In genomic region chr6:105873799-105874198, GRCh38 we compare ENCODE assay signal across 13 cellular contexts.
DNase-seq lines count a peak whose midpoint lies in the region; ATAC-seq and TF ChIP-seq lines count a peak whose summit lies in the region.
"Had no signal": no experiment of that assay in that cellular context is flagged by ENCODE, and none has a peak within 500 bp of the region (broad histone marks: within the 10 kb centered on the region; RNA-seq: fewer than 3 reads in every experiment).

No MANE protein-coding gene starts in this region.

- TF ChIP-seq POLR2A in esophagus muscularis mucosa (IDR thresholded peaks at IDR 0.05; ENCODE audit: low read depth), result no peak
- TF ChIP-seq POLR2A in GM18505 (IDR thresholded peaks at IDR 0.05; ENCODE audit: borderline replicate concordance, extremely low read depth, insufficient read depth, insufficient read length), result no peak

- H2AFZ ChIP-seq in Karpas-422 (ENCODE audit: low read length), result peak overlapping the region; percentile 19; the same call in 1 of the 2 replicates

- no peak for DNase-seq in activated T-cell treated with anti-CD3 and anti-CD28 coated beads, Interleukin-2, amount 50 U/mL, for 72 hours
- no peak for DNase-seq in activated T-cell treated with anti-CD3 and anti-CD28 coated beads, Interleukin-2, amount 50 U/mL, for 1 hour
- DNase-seq in Karpas-422 (no peak), esophagus muscularis mucosa (ENCODE audit: extremely low spot score) (peak; percentile 12), NCI-H1436 (lab: John Stamatoyannopoulos, UW) (no peak)
- DNase-seq: COR-L47, H9, NCI-H1930, NCI-H2171 treated with DMSO at 0.1 percent for 48 hours, Peyer's patch had no signal

- H3K4me1 ChIP-seq in Karpas-422 (ENCODE audit: low read length) (peaks cover 51% of the 10 kb centered on the region), esophagus muscularis mucosa (peaks cover 0 to 3% (median 0%) of the 10 kb centered on the region in 4 donors)
- H3K4me1 ChIP-seq: Peyer's patch had no signal

- H3K4me3 Mint-ChIP-seq in activated T-cell treated with anti-CD3 and anti-CD28 coated beads, Interleukin-2, amount 50 U/mL, for 72 hours, result peak overlapping the region in 1 of 2 donors; percentile 68
- H3K4me3 Mint-ChIP-seq: H9 had no signal

- H3K36me3 ChIP-seq in Karpas-422 (ENCODE audit: insufficient read depth, low read length) (no peaks in the 10 kb centered on the region), esophagus muscularis mucosa (no peaks in the 10 kb centered on the region)
- H3K36me3 ChIP-seq: Peyer's patch had no signal

- H3K4me1 Mint-ChIP-seq in activated T-cell treated with anti-CD3 and anti-CD28 coated beads, Interleukin-2, amount 50 U/mL, for 72 hours (ENCODE audit: low read depth), result peaks cover 14% of the 10 kb centered on the region

- H3K4me3 ChIP-seq in Karpas-422 (ENCODE audit: low read length), result no peak overlapping the region
- H3K4me3 ChIP-seq in esophagus muscularis mucosa, result no peak overlapping the region
- H3K4me3 ChIP-seq: Peyer's patch had no signal

- no peak for TF ChIP-seq EP300 in esophagus muscularis mucosa (IDR thresholded peaks at IDR 0.05)

- H3K27me3 ChIP-seq in Karpas-422 (ENCODE audit: low read length) (no peaks in the 10 kb centered on the region), esophagus muscularis mucosa (no peaks in the 10 kb centered on the region)
- H3K27me3 ChIP-seq: Peyer's patch had no signal

- no peaks in the 10 kb centered on the region for H3K9me3 Mint-ChIP-seq in activated T-cell treated with anti-CD3 and anti-CD28 coated beads, Interleukin-2, amount 50 U/mL, for 72 hours
- H3K9me3 Mint-ChIP-seq: H9 had no signal

- TF ChIP-seq CTCF in esophagus muscularis mucosa (IDR thresholded peaks at IDR 0.05), result no peak

- H3K9me2 ChIP-seq in Karpas-422 (replicated peaks; ENCODE audit: insufficient read depth, low read length), result no peaks in the 10 kb centered on the region

- no peak overlapping the region for H3K4me2 ChIP-seq in Karpas-422 (ENCODE audit: low read depth, low read length, poor library complexity, severe bottlenecking)

- no peaks in the 10 kb centered on the region for H3K79me2 ChIP-seq in Karpas-422 (ENCODE audit: low read length)

- no peak overlapping the region for H3K27ac Mint-ChIP-seq in activated T-cell treated with anti-CD3 and anti-CD28 coated beads, Interleukin-2, amount 50 U/mL, for 72 hours
- H3K27ac Mint-ChIP-seq: H9 had no signal

- ATAC-seq in activated T-cell treated with anti-CD3 and anti-CD28 coated beads, Interleukin-2, amount 50 U/mL, for 72 hours (replicated peaks in 1 of 2), result peak; percentile 41 to 55
- ATAC-seq in GM18505 (IDR thresholded peaks at IDR 0.05; ENCODE audit: unreplicated experiment) (no peak), GM21390 (IDR thresholded peaks at IDR 0.05; ENCODE audit: unreplicated experiment) (no peak)
- ATAC-seq: Right ventricle myocardium inferior had no signal

- H3K9ac ChIP-seq in Karpas-422 (ENCODE audit: low read length), result no peak overlapping the region

- H3K9me3 ChIP-seq in Karpas-422 (ENCODE audit: low read length) (no peaks in the 10 kb centered on the region), esophagus muscularis mucosa (no peaks in the 10 kb centered on the region)
- H3K9me3 ChIP-seq: Peyer's patch had no signal

- WGBS in esophagus muscularis mucosa, result 94% methylated on average over 3 of the region's 3 CpGs

- no peak overlapping the region for H3K27ac ChIP-seq in Karpas-422 (ENCODE audit: low read length)
- no peak overlapping the region for H3K27ac ChIP-seq in esophagus muscularis mucosa (replicated peaks in 1 of 4)
- H3K27ac ChIP-seq: Peyer's patch had no signal

- intact Hi-C loops in esophagus muscularis mucosa (cut with DNase I), result no loop called here

- peaks cover 53% of the 10 kb centered on the region for H3K27me3 Mint-ChIP-seq in activated T-cell treated with anti-CD3 and anti-CD28 coated beads, Interleukin-2, amount 50 U/mL, for 72 hours (ENCODE audit: low read depth)

- peaks cover 0 to 2% of the 10 kb centered on the region in 2 donors for H3K36me3 Mint-ChIP-seq in activated T-cell treated with anti-CD3 and anti-CD28 coated beads, Interleukin-2, amount 50 U/mL, for 72 hours (ENCODE audit: insufficient read depth in 2 of 2)

- no peaks in the 10 kb centered on the region for H4K20me1 ChIP-seq in Karpas-422 (ENCODE audit: insufficient read depth, low read depth, low read length)

Comparison
In these comparisons a context has a peak if more than half of its experiments do, and no peak if none do; other contexts are left out.
1. ATAC-seq: peak in activated T-cell treated with anti-CD3 and anti-CD28 coated beads, Interleukin-2, amount 50 U/mL, for 72 hours (2 of 2); none in GM18505 (single experiment) and GM21390 (single experiment).